ENCODE assay signal across 1 cellular context in genomic region chr17:76547183-76547641, GRCh38.
A peak's percentile ranks its signal among the peaks of the same experiment; 100 is the strongest.
TF ChIP-seq lines count a peak whose summit lies in the region.

No MANE protein-coding gene starts in this region.

TF ChIP-seq in HepG2, 621 proteins besides CTCF, POLR2A, EP300 and RAD21 (continued from another document and continues in another):
- TF ChIP-seq ZNF609 (CRISPR knock-in tag; IDR thresholded peaks at IDR 0.05; ENCODE audit: borderline replicate concordance): no peak
- 0 out of 2 replicates have a peak, but pooled peaks have one; percentile 7 for TF ChIP-seq SIX1 (CRISPR knock-in tag; IDR thresholded peaks at IDR 0.05; ENCODE audit: borderline replicate concordance)
- TF ChIP-seq RFX1 (IDR thresholded peaks at IDR 0.05): no peak
- TF ChIP-seq IRX3 (CRISPR knock-in tag; IDR thresholded peaks at IDR 0.05; ENCODE audit: borderline replicate concordance, low read depth): 0 out of 2 replicates have a peak, but pooled peaks have one; percentile 42
- no peak for TF ChIP-seq ZMAT5 (CRISPR knock-in tag; IDR thresholded peaks at IDR 0.05; ENCODE audit: borderline replicate concordance, low read depth)
- no peak for TF ChIP-seq GABPA (IDR thresholded peaks at IDR 0.05; ENCODE audit: low read depth, low read length)
- TF ChIP-seq GABPA (CRISPR knock-in tag; IDR thresholded peaks at IDR 0.05; ENCODE audit: low read depth): no peak
- TF ChIP-seq SP4 (CRISPR knock-in tag; IDR thresholded peaks at IDR 0.05): peak; percentile 35; the same call in 1 of the 2 replicates
- no peak for TF ChIP-seq TMF1 (CRISPR knock-in tag; IDR thresholded peaks at IDR 0.05; ENCODE audit: low read depth)
- no peak for TF ChIP-seq SALL2 (CRISPR knock-in tag; IDR thresholded peaks at IDR 0.05)
- TF ChIP-seq KLF11 (CRISPR knock-in tag; IDR thresholded peaks at IDR 0.05): no peak
- TF ChIP-seq BRF2 (CRISPR knock-in tag; IDR thresholded peaks at IDR 0.05): no peak
- TF ChIP-seq ZBTB7B (CRISPR knock-in tag; IDR thresholded peaks at IDR 0.05): peak; percentile 84; the same call in 1 of the 2 replicates
- TF ChIP-seq ZNF713 (CRISPR knock-in tag; IDR thresholded peaks at IDR 0.05): peak; percentile 86; the same call in 1 of the 2 replicates
- TF ChIP-seq EHMT2 (IDR thresholded peaks at IDR 0.05; ENCODE audit: borderline replicate concordance, low read depth, low read length): no peak
- TF ChIP-seq ZNF124 (CRISPR knock-in tag; IDR thresholded peaks at IDR 0.05): 0 out of 2 replicates have a peak, but pooled peaks have one; percentile 63
- peak; percentile 96 for TF ChIP-seq SSRP1 (CRISPR knock-in tag; IDR thresholded peaks at IDR 0.05)
- TF ChIP-seq MAX (IDR thresholded peaks at IDR 0.05): peak; percentile 42; the same call in 1 of the 2 replicates
- TF ChIP-seq ZNF563 (CRISPR knock-in tag; IDR thresholded peaks at IDR 0.05): no peak
- TF ChIP-seq ATF7 (IDR thresholded peaks at IDR 0.05): no peak
- TF ChIP-seq ATF7 (CRISPR knock-in tag; IDR thresholded peaks at IDR 0.05): peak; percentile 42; the same call in 1 of the 2 replicates
- TF ChIP-seq FOXC1 (CRISPR knock-in tag; IDR thresholded peaks at IDR 0.05; ENCODE audit: borderline replicate concordance): peak; percentile 8; the same call in 1 of the 2 replicates
- no peak for TF ChIP-seq POLR2AphosphoS2 (IDR thresholded peaks at IDR 0.05; ENCODE audit: low read depth, low read length)
- TF ChIP-seq ETV6 (CRISPR knock-in tag; conservative IDR thresholded peaks at IDR 0.05): 0 out of 2 replicates have a peak, but pooled peaks have one; percentile 60
- TF ChIP-seq ISL2 (CRISPR knock-in tag; IDR thresholded peaks at IDR 0.05): no peak; the same call in 1 of the 2 replicates
- TF ChIP-seq ZNF350 (CRISPR knock-in tag; IDR thresholded peaks at IDR 0.05; ENCODE audit: borderline replicate concordance, low read depth): 0 out of 2 replicates have a peak, but pooled peaks have one; percentile 20
- TF ChIP-seq ZNF230 (CRISPR knock-in tag; IDR thresholded peaks at IDR 0.05): peak; percentile 92; the same call in 1 of the 2 replicates
- TF ChIP-seq MAZ (IDR thresholded peaks at IDR 0.05; ENCODE audit: borderline replicate concordance, low read depth, low read length): 0 out of 2 replicates have a peak, but pooled peaks have one; percentile 50
- TF ChIP-seq MAZ (CRISPR knock-in tag; IDR thresholded peaks at IDR 0.05; ENCODE audit: low read depth): 0 out of 2 replicates have a peak, but pooled peaks have one; percentile 64
- TF ChIP-seq ZNF143 (CRISPR knock-in tag; IDR thresholded peaks at IDR 0.05): no peak
- peak; percentile 41; the same call in 1 of the 2 replicates for TF ChIP-seq ZNF331 (CRISPR knock-in tag; IDR thresholded peaks at IDR 0.05)
- TF ChIP-seq ZSCAN9 (CRISPR knock-in tag; IDR thresholded peaks at IDR 0.05; ENCODE audit: borderline replicate concordance): 0 out of 2 replicates have a peak, but pooled peaks have one; percentile 29
- no peak for TF ChIP-seq KDM3A (CRISPR knock-in tag; IDR thresholded peaks at IDR 0.05; ENCODE audit: low read depth)
- TF ChIP-seq THYN1 (CRISPR knock-in tag; IDR thresholded peaks at IDR 0.05; ENCODE audit: borderline replicate concordance, low read depth): no peak
- no peak for TF ChIP-seq PBX3 (CRISPR knock-in tag; IDR thresholded peaks at IDR 0.05; ENCODE audit: borderline replicate concordance)
- no peak for TF ChIP-seq EZH2 (conservative IDR thresholded peaks at IDR 0.05; ENCODE audit: low read depth, low read length)
- 0 out of 2 replicates have a peak, but pooled peaks have one; percentile 89 for TF ChIP-seq ZNF513 (CRISPR knock-in tag; conservative IDR thresholded peaks at IDR 0.05)
- peak; percentile 21; the same call in 1 of the 2 replicates for TF ChIP-seq HOXA3 (CRISPR knock-in tag; IDR thresholded peaks at IDR 0.05)
- TF ChIP-seq NFATC3 (CRISPR knock-in tag; IDR thresholded peaks at IDR 0.05): 0 out of 2 replicates have a peak, but pooled peaks have one; percentile 66
- TF ChIP-seq AHR (CRISPR knock-in tag; IDR thresholded peaks at IDR 0.05): 0 out of 2 replicates have a peak, but pooled peaks have one; percentile 51
- peak; percentile 77; the same call in 1 of the 2 replicates for TF ChIP-seq ZBTB26 (CRISPR knock-in tag; IDR thresholded peaks at IDR 0.05; ENCODE audit: borderline replicate concordance)
- TF ChIP-seq NFKB2 (CRISPR knock-in tag; IDR thresholded peaks at IDR 0.05; ENCODE audit: borderline replicate concordance): peak; percentile 46; the same call in 1 of the 2 replicates
- peak; percentile 30; the same call in 1 of the 2 replicates for TF ChIP-seq GABPB1 (CRISPR knock-in tag; IDR thresholded peaks at IDR 0.05)
- no peak for TF ChIP-seq ZNF17 (CRISPR knock-in tag; IDR thresholded peaks at IDR 0.05)
- no peak for TF ChIP-seq HNF1A (IDR thresholded peaks at IDR 0.05; ENCODE audit: low read depth)
- TF ChIP-seq HNF1A (CRISPR knock-in tag; IDR thresholded peaks at IDR 0.05; ENCODE audit: borderline replicate concordance): 0 out of 2 replicates have a peak, but pooled peaks have one; percentile 42
- no peak for TF ChIP-seq IKZF4 (CRISPR knock-in tag; IDR thresholded peaks at IDR 0.05; ENCODE audit: borderline replicate concordance, low read depth, not compliant biosample characterization)
- 0 out of 2 replicates have a peak, but pooled peaks have one; percentile 46 for TF ChIP-seq TSC22D2 (CRISPR knock-in tag; IDR thresholded peaks at IDR 0.05; ENCODE audit: borderline replicate concordance)
- TF ChIP-seq THAP11 (CRISPR knock-in tag; IDR thresholded peaks at IDR 0.05): 0 out of 2 replicates have a peak, but pooled peaks have one; percentile 19
- 0 out of 2 replicates have a peak, but pooled peaks have one; percentile 25 for TF ChIP-seq MIER2 (CRISPR knock-in tag; IDR thresholded peaks at IDR 0.05)
- TF ChIP-seq REPIN1 (CRISPR knock-in tag; IDR thresholded peaks at IDR 0.05; ENCODE audit: borderline replicate concordance, low read depth): peak; percentile 63; the same call in 1 of the 2 replicates
- TF ChIP-seq REXO4 (CRISPR knock-in tag; IDR thresholded peaks at IDR 0.05; ENCODE audit: borderline replicate concordance): no peak
- no peak for TF ChIP-seq SRY (CRISPR knock-in tag; IDR thresholded peaks at IDR 0.05)
- 0 out of 2 replicates have a peak, but pooled peaks have one; percentile 45 for TF ChIP-seq SMAD3 (CRISPR knock-in tag; IDR thresholded peaks at IDR 0.05)
- peak; percentile 47; the same call in 1 of the 2 replicates for TF ChIP-seq HDAC2 (CRISPR knock-in tag; IDR thresholded peaks at IDR 0.05)
